Comparison of ENCODE assay signal across 15 cellular contexts in the genomic region with DNA sequence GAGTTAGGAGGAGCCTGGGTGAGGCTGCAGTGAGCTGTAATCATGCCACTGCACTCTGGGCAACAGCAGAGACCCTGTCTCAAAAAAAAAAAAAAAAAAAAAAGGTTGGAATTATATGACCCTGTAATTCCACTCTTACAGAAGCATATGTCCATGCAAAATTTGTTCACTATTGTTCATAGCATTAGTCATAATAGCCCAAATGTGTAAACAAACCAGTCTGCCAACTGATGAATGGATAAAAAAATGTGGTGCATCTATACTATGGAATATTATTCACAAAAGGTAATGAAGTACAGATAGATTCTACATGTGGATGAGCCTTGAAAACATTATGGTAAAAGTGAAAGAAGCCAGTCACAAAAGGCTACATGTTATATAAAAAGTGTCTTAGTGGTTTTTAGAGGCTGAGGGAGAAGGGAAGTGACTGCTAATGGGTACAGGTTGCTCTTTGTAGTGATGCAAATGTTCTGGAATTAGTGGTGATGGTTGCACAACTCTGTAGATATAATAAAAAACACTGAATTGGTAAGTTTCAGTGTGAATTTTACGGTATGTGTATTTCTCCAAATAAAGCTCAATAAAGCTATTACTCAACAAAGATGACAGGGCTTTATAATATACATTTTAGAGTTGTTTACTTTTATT. TPM values are rescaled to one million over a fixed set of nuclear protein-coding genes. Genes with fewer than 3 reads are reported as not detected.
DNase-seq lines count a peak whose midpoint lies in the region; ATAC-seq and TF ChIP-seq lines count a peak whose summit lies in the region.
"Had no signal": no experiment of that assay in that cellular context is flagged by ENCODE, and none has a peak within 500 bp of the region (broad histone marks: within the 10 kb centered on the region; RNA-seq: fewer than 3 reads in every experiment).

No MANE protein-coding gene starts in this region.

- H3K4me3 Mint-ChIP-seq in MCF 10A (ENCODE audit: unreplicated experiment), result peak overlapping the region; percentile 6
- H3K4me3 Mint-ChIP-seq in chondrocyte (ENCODE audit: unreplicated experiment), result no peak overlapping the region

- no peak for TF ChIP-seq CTCF in MCF 10A (IDR thresholded peaks at IDR 0.05; ENCODE audit: unreplicated experiment)
- no peak for TF ChIP-seq CTCF in breast epithelium (IDR thresholded peaks at IDR 0.05)
- TF ChIP-seq CTCF in RWPE2 (IDR thresholded peaks at IDR 0.05; ENCODE audit: poor library complexity, severe bottlenecking), result no peak
- no peak for TF ChIP-seq CTCF in chondrocyte (IDR thresholded peaks at IDR 0.05)

- H3K27ac Mint-ChIP-seq in MCF 10A (ENCODE audit: low read depth, unreplicated experiment) (peak overlapping the region; percentile 54), chondrocyte (ENCODE audit: unreplicated experiment) (no peak overlapping the region)

- H3K4me3 ChIP-seq in breast epithelium (no peak overlapping the region), RWPE2 (ENCODE audit: severe bottlenecking) (no peak overlapping the region)
- H3K4me3 ChIP-seq: lung had no signal

- H3K4me1 Mint-ChIP-seq in MCF 10A (ENCODE audit: insufficient read depth, unreplicated experiment) (peaks cover 12% of the 10 kb centered on the region), chondrocyte (ENCODE audit: low read depth) (no peaks in the 10 kb centered on the region)

- DNase-seq in MCF 10A (ENCODE audit: unreplicated experiment), result peak; percentile 61
- no peak for DNase-seq in breast epithelium (ENCODE audit: low spot score in 2 of 2)
- DNase-seq in RWPE2 (ENCODE audit: low spot score), result no peak
- no peak for DNase-seq in mesenteric fat pad (ENCODE audit: low spot score)
- no peak for DNase-seq in chondrocyte (ENCODE audit: low spot score)
- no peak for DNase-seq in SK-N-DZ (ENCODE audit: low spot score)
- DNase-seq: BE2C, GDM1, hippocampal formation, SW 1271 had no signal

- H3K27me3 ChIP-seq in breast epithelium (no peaks in the 10 kb centered on the region), RWPE2 (ENCODE audit: insufficient read depth, poor library complexity, severe bottlenecking) (no peaks in the 10 kb centered on the region)
- H3K27me3 ChIP-seq: BE2C had no signal

- H3K4me1 ChIP-seq in breast epithelium, result no peaks in the 10 kb centered on the region
- H3K4me1 ChIP-seq in RWPE2 (ENCODE audit: insufficient read depth, poor library complexity, severe bottlenecking), result peaks cover 8% of the 10 kb centered on the region
- H3K4me1 ChIP-seq: BE2C, parathyroid adenoma had no signal

- H3K36me3 ChIP-seq in breast epithelium (peaks cover 5% of the 10 kb centered on the region), RWPE2 (ENCODE audit: low read depth) (peaks cover 67% of the 10 kb centered on the region)

- POLR2A ChIA-PET in MCF 10A (lab: Yijun Ruan, JAX), result interaction anchor here (1.0 to 1.5 kb wide), 3 partner anchors 8 to 188 kb away, joined by 3 to 6 read pairs (median 3); no protein-coding TSS in a partner anchor

- TF ChIP-seq POLR2A in breast epithelium (IDR thresholded peaks at IDR 0.05), result no peak

- no peaks in the 10 kb centered on the region for H3K27me3 Mint-ChIP-seq in MCF 10A (ENCODE audit: insufficient read depth, unreplicated experiment)
- no peaks in the 10 kb centered on the region for H3K27me3 Mint-ChIP-seq in chondrocyte (ENCODE audit: low read depth)

- H3K9me3 ChIP-seq in breast epithelium (no peaks in the 10 kb centered on the region), RWPE2 (ENCODE audit: severe bottlenecking) (no peaks in the 10 kb centered on the region)
- H3K9me3 ChIP-seq: BE2C had no signal

- CTCF ChIA-PET in MCF 10A (lab: Yijun Ruan, JAX), result interaction anchor here (0.7 kb wide), 2 partner anchors 113 to 788 kb away, joined by 3 read pairs; no protein-coding TSS in a partner anchor

- H3K9me3 Mint-ChIP-seq in MCF 10A (ENCODE audit: unreplicated experiment) (no peaks in the 10 kb centered on the region), chondrocyte (ENCODE audit: low read depth) (peaks cover 2% of the 10 kb centered on the region)

- H3K27ac ChIP-seq in breast epithelium, result no peak overlapping the region
- H3K27ac ChIP-seq in RWPE2 (ENCODE audit: poor library complexity, severe bottlenecking), result peak overlapping the region; percentile 37
- H3K27ac ChIP-seq: parathyroid adenoma had no signal

- intact Hi-C loops in MCF 10A (cut with micrococcal nuclease), result no loop called here
- intact Hi-C loops in breast epithelium (cut with DNase I; ENCODE audit: low total_unique reads), result no loop called here

- no TSS peak for BruUV-seq in MCF 10A (replicated peaks; lab: Mats Ljungman, UMichigan)

- ATAC-seq in RWPE2 (ENCODE audit: low read depth), result peak; percentile 86
- peak; percentile 55 for ATAC-seq in esophagus mucosa
- no peak for ATAC-seq in GM19463 (IDR thresholded peaks at IDR 0.05; ENCODE audit: unreplicated experiment)
- ATAC-seq: activated CD4-positive, CD25-positive, alpha-beta regulatory T cell treated with anti-CD3 and anti-CD28 coated beads, Interleukin-2, amount 50 U/mL, for 24 hours had no signal

- H3K36me3 Mint-ChIP-seq in MCF 10A (ENCODE audit: insufficient read depth, unreplicated experiment) (peaks cover 50% of the 10 kb centered on the region), chondrocyte (ENCODE audit: low read depth) (peaks cover 11% of the 10 kb centered on the region)

RNA-seq across cellular contexts. Expression of a gene that starts 9.4 kb away (rescaled TPM):
- 22.8 and 29.6 TPM in 2 replicates for total RNA-seq in MCF 10A (2022)
- 10 to 100 TPM; 35.4 to 50.8 (median 45.6) TPM for total RNA-seq in breast epithelium
- 11.9 TPM for total RNA-seq in esophagus mucosa
- 18.0 TPM for total RNA-seq in mesenteric fat pad
- 16.7 to 25.9 TPM (median 19.4 TPM) in 3 replicates for total RNA-seq in chondrocyte
- polyA plus RNA-seq in SK-N-DZ (2014; cell fraction: cytosol; rRNA removed), result 89.9 and 107 TPM in 2 replicates
- 156 and 185 TPM in 2 replicates for polyA plus RNA-seq in SK-N-DZ (2014; cell fraction: nucleus; rRNA removed)

RNA-seq across cellular contexts. Expression of a gene that starts 9.5 kb away (rescaled TPM):
- 36.9 and 56.4 TPM in 2 replicates for total RNA-seq in MCF 10A (2022)
- 10 to 100 TPM; 51.8 to 75.2 (median 67.4) TPM for total RNA-seq in breast epithelium
- 22.6 TPM for total RNA-seq in esophagus mucosa
- 46.6 TPM for total RNA-seq in mesenteric fat pad
- total RNA-seq in chondrocyte, result 41.8 to 49.9 TPM (median 43.5 TPM) in 3 replicates
- polyA plus RNA-seq in SK-N-DZ (2014; cell fraction: cytosol; rRNA removed), result 60.9 and 61.8 TPM in 2 replicates
- 40.1 and 61.7 TPM in 2 replicates for polyA plus RNA-seq in SK-N-DZ (2014; cell fraction: nucleus; rRNA removed)
